ENCODE assay signal across 30 cellular contexts in genomic region chr5:127322405-127322804, GRCh38. TPM values are rescaled to one million over a fixed set of nuclear protein-coding genes. Genes with fewer than 3 reads are reported as not detected.
"Had no signal": no experiment of that assay in that cellular context is flagged by ENCODE, and none has a peak within 500 bp of the region (broad histone marks: within the 10 kb centered on the region; RNA-seq: fewer than 3 reads in every experiment).

No MANE protein-coding gene starts in this region.

- H3K27ac ChIP-seq: KMS-11 had no signal

- H3K9me3 Mint-ChIP-seq: activated CD4-positive, alpha-beta T cell treated with anti-CD3 and anti-CD28 coated beads, Interleukin-2, amount 10 ng/mL, durations not matched to agents 7 days and 5 days; activated naive CD8-positive, alpha-beta T cell treated with anti-CD3 and anti-CD28 coated beads, Interleukin-2, amount 50 U/mL, for 24 hours; activated T-cell treated with anti-CD3 and anti-CD28 coated beads, Interleukin-2, amount 50 U/mL, for 24 hours; activated T-helper 2 cell treated with anti-CD3 and anti-CD28 coated beads, Interferon-gamma antibody, Interleukin-2, Interleukin-4, amounts not matched to agents 10 μg/mL and 5 μg/mL and 100 μg/mL, durations not matched to agents 14 hours and 24 hours and 36 hours; brain had no signal

- H3K27me3 Mint-ChIP-seq: activated naive CD8-positive, alpha-beta T cell; activated T-cell treated with anti-CD3 and anti-CD28 coated beads, Interleukin-2, amount 50 U/mL, for 24 hours; brain had no signal

- ATAC-seq: activated CD4-positive, alpha-beta T cell treated with anti-CD3 and anti-CD28 coated beads for 36 hours; activated CD4-positive, CD25-positive, alpha-beta regulatory T cell treated with anti-CD3 and anti-CD28 coated beads, Interleukin-2, amount 50 U/mL, for 24 hours; activated CD8-positive, alpha-beta T cell treated with anti-CD3 and anti-CD28 coated beads, Interleukin-2, amount 10 ng/mL, durations not matched to agents 7 days and 5 days; activated naive CD8-positive, alpha-beta T cell treated with anti-CD3 and anti-CD28 coated beads, Interleukin-2, amount 50 U/mL, for 24 hours had no signal

- H3K36me3 Mint-ChIP-seq: activated naive CD8-positive, alpha-beta T cell had no signal

- H3K4me3 Mint-ChIP-seq: activated CD4-positive, alpha-beta T cell treated with anti-CD3 and anti-CD28 coated beads for 36 hours; activated CD4-positive, alpha-beta T cell treated with anti-CD3 and anti-CD28 coated beads, Interleukin-2, amount 10 ng/mL, durations not matched to agents 7 days and 5 days; activated CD8-positive, alpha-beta T cell treated with anti-CD3 and anti-CD28 coated beads, Interleukin-2, amount 10 ng/mL, durations not matched to agents 7 days and 5 days; activated naive CD8-positive, alpha-beta T cell; activated naive CD8-positive, alpha-beta T cell treated with anti-CD3 and anti-CD28 coated beads, Interleukin-2, amount 50 U/mL, for 24 hours; activated T-cell treated with anti-CD3 and anti-CD28 coated beads, Interleukin-2, amount 50 U/mL, for 24 hours; brain had no signal

- H3K27ac Mint-ChIP-seq: activated CD4-positive, alpha-beta T cell treated with anti-CD3 and anti-CD28 coated beads for 36 hours; activated CD4-positive, alpha-beta T cell treated with anti-CD3 and anti-CD28 coated beads, Interleukin-2, amount 10 ng/mL, durations not matched to agents 7 days and 5 days; activated CD8-positive, alpha-beta T cell treated with anti-CD3 and anti-CD28 coated beads, Interleukin-2, amount 10 ng/mL, durations not matched to agents 7 days and 5 days; activated naive CD8-positive, alpha-beta T cell; activated naive CD8-positive, alpha-beta T cell treated with anti-CD3 and anti-CD28 coated beads, Interleukin-2, amount 50 U/mL, for 24 hours; activated T-cell treated with anti-CD3 and anti-CD28 coated beads, Interleukin-2, amount 50 U/mL, for 24 hours; activated T-helper 2 cell treated with anti-CD3 and anti-CD28 coated beads, Interferon-gamma antibody, Interleukin-2, Interleukin-4, amounts not matched to agents 10 μg/mL and 5 μg/mL and 100 μg/mL, durations not matched to agents 14 hours and 24 hours and 36 hours had no signal

- DNase-seq: activated CD4-positive, alpha-beta T cell treated with anti-CD3 and anti-CD28 coated beads for 36 hours; activated CD4-positive, alpha-beta T cell treated with anti-CD3 and anti-CD28 coated beads, Interleukin-2, amount 10 ng/mL, durations not matched to agents 7 days and 5 days; activated CD4-positive, alpha-beta T cell treated with anti-CD3 and anti-CD28 coated beads, Interleukin-2, amount 50 U/mL, for 48 hours; activated CD8-positive, alpha-beta T cell treated with anti-CD3 and anti-CD28 coated beads, Interleukin-2, amount 10 ng/mL, durations not matched to agents 7 days and 5 days; activated gamma-delta T cell; activated naive CD4-positive, alpha-beta T cell treated with Interleukin-2 at 50 U/mL for 16 hours; activated naive CD8-positive, alpha-beta T cell treated with anti-CD3 and anti-CD28 coated beads, Interleukin-2, amount 50 U/mL, for 24 hours; activated T-cell treated with anti-CD3 and anti-CD28 coated beads, Interleukin-2, amount 50 U/mL, for 24 hours; anterior cingulate cortex; caudate nucleus; cerebellar nuclear complex; MM.1S; MV-4-11; NCI-H1092; NCI-H1436 treated with DMSO at 0.1 percent for 48 hours; NCI-H1694 treated with DMSO at 0.1 percent for 48 hours; NCI-H2029; NCI-H345; NCI-H524 treated with DMSO at 0.1 percent for 48 hours; NK-92 treated with Interleukin-12 subunit alpha and Interleukin-12 subunit beta, amount 100 ng/mL, for 24 hours; Right ventricle myocardium superior had no signal

RNA-seq across cellular contexts. Expression of gene MEGF10, which starts 31.8 kb away (rescaled TPM):
- total RNA-seq: activated CD4-positive, alpha-beta T cell treated with anti-CD3 and anti-CD28 coated beads for 36 hours; activated CD4-positive, alpha-beta T cell treated with anti-CD3 and anti-CD28 coated beads, Interleukin-2, amount 10 ng/mL, durations not matched to agents 7 days and 5 days; activated CD8-positive, alpha-beta T cell treated with anti-CD3 and anti-CD28 coated beads, Interleukin-2, amount 10 ng/mL, durations not matched to agents 7 days and 5 days; activated T-helper 2 cell treated with anti-CD3 and anti-CD28 coated beads, Interferon-gamma antibody, Interleukin-2, Interleukin-4, amounts not matched to agents 10 μg/mL and 5 μg/mL and 100 μg/mL, durations not matched to agents 14 hours and 24 hours and 36 hours; bronchial epithelial cell; OCI-LY7; T-helper 1 cell treated with Interleukin-12 subunit alpha and Interleukin-12 subunit beta and Interleukin-4 antibody, amounts not matched to agents 30 ng/mL and 1 ng/mL, for 36 hours; T-helper 2 cell treated with Interferon-gamma antibody and Interleukin-4, amounts not matched to agents 100 ng/mL and 5 ng/mL, for 36 hours had no signal
